ENCODE assay signal across 8 cellular contexts in genomic region chr6:27824248-27825024, GRCh38.
A peak's percentile ranks its signal among the peaks of the same experiment; 100 is the strongest.
DNase-seq lines count a peak whose midpoint lies in the region; ATAC-seq and TF ChIP-seq lines count a peak whose summit lies in the region.
"Not testable (repeated sequence)": the region's sequence is repeated elsewhere in the genome, so short reads cannot be mapped to it uniquely, and the experiment has no call there.

No MANE protein-coding gene starts in this region.

- intact Hi-C loops in lower leg skin (cut with DNase I; ENCODE audit: low total_unique reads) = not testable (repeated sequence)

- POLR2A ChIA-PET in activated CD4-positive, alpha-beta T cell treated with anti-CD3 and anti-CD28 coated beads, Interleukin-2, amount 10 ng/mL, durations not matched to agents 7 days and 5 days (lab: Charles Lee) = interaction anchor here (0.6 to 4.6 kb wide), 26 partner anchors 9 to 1798 kb away, joined by 3 to 114 read pairs (median 6); a partner anchor contains a TSS

- CTCF ChIA-PET in activated CD4-positive, alpha-beta T cell treated with anti-CD3 and anti-CD28 coated beads, Interleukin-2, amount 10 ng/mL, durations not matched to agents 7 days and 5 days (lab: Charles Lee) = interaction anchor here (0.6 to 2.0 kb wide), 17 partner anchors 9 to 676 kb away, joined by 3 to 8 read pairs (median 5); a partner anchor contains a TSS

- DNase-seq in DMS 273 (lab: John Stamatoyannopoulos, UW; ENCODE audit: unreplicated experiment) = peak; percentile 66
- DNase-seq in GM20000 (ENCODE audit: low spot score) = peak; percentile 39
- peak; percentile 32 for DNase-seq in NCI-H774 (lab: John Stamatoyannopoulos, UW)
- peak; percentile 61 for DNase-seq in activated CD4-positive, alpha-beta T cell treated with anti-CD3 and anti-CD28 coated beads, Interleukin-2, amount 10 ng/mL, durations not matched to agents 7 days and 5 days
- DNase-seq in lower leg skin (ENCODE audit: low spot score in 2 of 2) = not testable (repeated sequence)
- peak; percentile 22 for DNase-seq in stimulated activated CD4-positive, alpha-beta T cell treated with anti-CD3 and anti-CD28 coated beads, Interleukin-4, amount 100 ng/mL, for 24 hours

- peak overlapping the region; percentile 89 for H3K4me3 Mint-ChIP-seq in activated CD4-positive, alpha-beta T cell treated with anti-CD3 and anti-CD28 coated beads, Interleukin-2, amount 10 ng/mL, durations not matched to agents 7 days and 5 days

- H3K9me3 ChIP-seq in ectodermal cell (ENCODE audit: control insufficient read depth, low read length) = not testable (repeated sequence)

- not testable (repeated sequence) for TF ChIP-seq POLR2A in lower leg skin (IDR thresholded peaks at IDR 0.05)

- peaks cover 49% of the 10 kb centered on the region for H3K4me1 Mint-ChIP-seq in activated CD4-positive, alpha-beta T cell treated with anti-CD3 and anti-CD28 coated beads, Interleukin-2, amount 10 ng/mL, durations not matched to agents 7 days and 5 days

- not testable (repeated sequence) for H3K4me1 ChIP-seq in ectodermal cell (ENCODE audit: control insufficient read depth, insufficient read depth, low read length)

- H3K27me3 Mint-ChIP-seq in activated CD4-positive, alpha-beta T cell treated with anti-CD3 and anti-CD28 coated beads, Interleukin-2, amount 10 ng/mL, durations not matched to agents 7 days and 5 days = not testable (repeated sequence)

- peak; percentile 72 for ATAC-seq in HG03432 (IDR thresholded peaks at IDR 0.05; ENCODE audit: unreplicated experiment)

- H3K9me3 Mint-ChIP-seq in activated CD4-positive, alpha-beta T cell treated with anti-CD3 and anti-CD28 coated beads, Interleukin-2, amount 10 ng/mL, durations not matched to agents 7 days and 5 days = not testable (repeated sequence)

- WGBS in ectodermal cell, 2 experiments = 0 to 1% methylated on average over 29 to 30 of the region's 47 CpGs
- 5 to 6% methylated on average over 25 to 26 of the region's 47 CpGs for WGBS in lower leg skin, 2 donors

- not testable (repeated sequence) for TF ChIP-seq CTCF in GM20000 (IDR thresholded peaks at IDR 0.05; ENCODE audit: extremely low read depth, missing control alignments); lower leg skin (IDR thresholded peaks at IDR 0.05)

- H3K36me3 Mint-ChIP-seq in activated CD4-positive, alpha-beta T cell treated with anti-CD3 and anti-CD28 coated beads, Interleukin-2, amount 10 ng/mL, durations not matched to agents 7 days and 5 days (ENCODE audit: low read depth) = peaks cover 18% of the 10 kb centered on the region

- peak overlapping the region; percentile 85 for H3K27ac ChIP-seq in ectodermal cell (ENCODE audit: insufficient read depth, low read depth, low read length, poor library complexity, severe bottlenecking)

- H3K27me3 ChIP-seq in ectodermal cell (ENCODE audit: control insufficient read depth, insufficient read depth, low read length, poor library complexity, severe bottlenecking) = not testable (repeated sequence)

- H3K4me3 ChIP-seq in ectodermal cell (ENCODE audit: insufficient read depth, low read depth, low read length) (peak overlapping the region; percentile 76), lower leg skin (ENCODE audit: low read depth, poor library complexity, severe bottlenecking) (peak overlapping the region; percentile 19)

- H3K27ac Mint-ChIP-seq in activated CD4-positive, alpha-beta T cell treated with anti-CD3 and anti-CD28 coated beads, Interleukin-2, amount 10 ng/mL, durations not matched to agents 7 days and 5 days = peak overlapping the region; percentile 99

- not testable (repeated sequence) for H3K36me3 ChIP-seq in ectodermal cell (ENCODE audit: control insufficient read depth, insufficient read depth, low read length)
